ENCODE assay signal across 8 cellular contexts in the genomic region with DNA sequence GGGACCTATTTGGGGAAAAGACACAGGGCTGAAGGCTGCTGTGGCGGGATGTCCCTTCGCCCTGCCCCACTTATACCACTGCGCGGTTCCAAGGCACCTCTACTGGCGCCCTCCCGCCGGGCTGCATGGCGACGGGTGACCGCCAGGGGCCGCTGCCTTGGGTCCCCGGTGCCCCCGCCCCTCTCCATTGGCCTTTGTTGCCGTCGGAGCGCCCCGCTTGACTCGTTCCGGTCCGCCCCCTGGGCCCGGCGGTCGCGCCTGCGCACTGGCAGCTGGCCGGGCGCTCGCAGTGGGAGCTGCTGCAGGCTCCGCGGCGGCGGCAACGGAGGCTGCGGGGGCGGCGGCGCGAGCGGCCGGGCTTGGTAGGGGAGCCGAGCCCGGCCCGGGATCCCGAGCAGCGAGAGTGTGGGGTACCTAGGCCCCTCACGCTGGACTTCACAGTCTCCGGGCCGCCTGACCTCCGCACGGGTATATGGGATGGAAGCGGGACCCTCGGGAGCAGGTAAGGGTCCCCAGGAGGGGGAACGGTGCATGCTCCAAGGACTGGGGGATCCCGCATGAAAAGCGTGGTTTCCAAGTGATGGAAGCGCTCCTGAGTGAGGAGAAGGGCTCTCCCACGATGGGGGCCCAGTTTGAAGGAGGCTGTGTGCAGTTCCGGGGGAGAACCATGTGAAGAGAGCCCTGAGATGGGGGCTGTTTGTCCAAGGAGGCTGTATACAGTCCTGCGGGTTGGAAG. TPM values are rescaled to one million over a fixed set of nuclear protein-coding genes. Genes with fewer than 3 reads are reported as not detected.
DNase-seq lines count a peak whose midpoint lies in the region; ATAC-seq and TF ChIP-seq lines count a peak whose summit lies in the region.

AGO1 (plus strand) TSS at position 265 of the 736 bp plus-strand sequence; CDS start at position 478, 213 bp downstream.

- H3K27me3 ChIP-seq in OCI-LY1 (ENCODE audit: insufficient read depth, low read length), result no peaks in the 10 kb centered on the region

- no peaks in the 10 kb centered on the region for H4K20me1 ChIP-seq in OCI-LY1 (ENCODE audit: insufficient read depth, low read length)

- H3F3A ChIP-seq in OCI-LY1 (ENCODE audit: insufficient read depth, low read length), result peaks cover 4% of the 10 kb centered on the region; the same call in 1 of the 2 replicates

- H3K27ac Mint-ChIP-seq in endothelial cell (ENCODE audit: unreplicated experiment), result peak within 1 kb of the TSS; percentile 48

- no peaks in the 10 kb centered on the region for H3K36me3 Mint-ChIP-seq in endothelial cell (ENCODE audit: low read depth, unreplicated experiment)

- peak within 1 kb of the TSS; percentile 99 for H3K4me3 ChIP-seq in OCI-LY1 (ENCODE audit: low read depth, low read length, poor library complexity, severe bottlenecking)

- DNase-seq in DMS 273 treated with DMSO at 0.1 percent for 48 hours (lab: John Stamatoyannopoulos, UW) (peak; percentile 71), HuH-7.5 (ENCODE audit: low spot score) (peak; percentile 94), endothelial cell (ENCODE audit: low spot score) (peak; percentile 99), midbrain (lab: John Stamatoyannopoulos, UW) (peak; percentile 95)
- peak; percentile 97 for DNase-seq in activated CD8-positive, alpha-beta memory T cell treated with anti-CD3 and anti-CD28 coated beads, Interleukin-2, amount 50 U/mL, for 4 hours
- peak; percentile 96 to 97 for DNase-seq in stimulated activated CD8-positive, alpha-beta memory T cell treated with anti-CD3 and anti-CD28 coated beads, Interleukin-15, amount 100 ng/mL, for 48 hours (ENCODE audit: low read depth in 2 of 2)

- H3K9me3 Mint-ChIP-seq in endothelial cell (ENCODE audit: unreplicated experiment), result no peaks in the 10 kb centered on the region

- no peaks in the 10 kb centered on the region for H3K9me3 ChIP-seq in OCI-LY1 (ENCODE audit: low read length)

- H3K36me3 ChIP-seq in OCI-LY1 (ENCODE audit: insufficient read depth, low read length), result no peaks in the 10 kb centered on the region

- ATAC-seq in GM21526 (IDR thresholded peaks at IDR 0.05; ENCODE audit: low FRiP score, unreplicated experiment), result peak; percentile 84

- H3K4me2 ChIP-seq in OCI-LY1 (ENCODE audit: low read length), result peak within 1 kb of the TSS; percentile 97

- peak within 1 kb of the TSS; percentile 93; the same call in 1 of the 2 replicates for H2AFZ ChIP-seq in OCI-LY1 (ENCODE audit: low read length)

- H3K9me2 ChIP-seq in OCI-LY1 (ENCODE audit: low read depth, low read length), result no peaks in the 10 kb centered on the region

- peaks cover 34% of the 10 kb centered on the region for H3K4me1 ChIP-seq in OCI-LY1 (ENCODE audit: insufficient read depth, low read length, severe bottlenecking)

- peak within 1 kb of the TSS; percentile 96 for H3K9ac ChIP-seq in OCI-LY1 (ENCODE audit: low read length)

- peak within 1 kb of the TSS; percentile 39 for H3K27ac ChIP-seq in OCI-LY1 (ENCODE audit: low read depth, low read length, poor library complexity, severe bottlenecking)

- peaks cover 4% of the 10 kb centered on the region; the same call in 1 of the 2 replicates for H3K79me2 ChIP-seq in OCI-LY1 (ENCODE audit: insufficient read depth, low read length)

- peak; percentile 92 for TF ChIP-seq CTCF in OCI-LY1 (IDR thresholded peaks at IDR 0.05; ENCODE audit: low read length)
- TF ChIP-seq CTCF in endothelial cell (IDR thresholded peaks at IDR 0.05; ENCODE audit: unreplicated experiment), result peak; percentile 93

- peaks cover 4% of the 10 kb centered on the region for H3K27me3 Mint-ChIP-seq in endothelial cell (ENCODE audit: unreplicated experiment)

- peak within 1 kb of the TSS; percentile 97 for H3K4me3 Mint-ChIP-seq in endothelial cell (ENCODE audit: unreplicated experiment)

- H3K4me1 Mint-ChIP-seq in endothelial cell (ENCODE audit: unreplicated experiment), result peaks cover 48% of the 10 kb centered on the region

RNA-seq across cellular contexts. Expression of gene AGO1, which starts in this region (rescaled TPM):
- 41.1 TPM for total RNA-seq in endothelial cell (ENCODE audit: unreplicated experiment)

Comparison
In these comparisons a context has a peak if more than half of its experiments do, and no peak if none do; other contexts are left out.
1. Peak in every context shown above with its lines: DNase-seq, ATAC-seq, H3K4me3 ChIP-seq and H3K27ac ChIP-seq.